ENCODE assay signal across 20 cellular contexts in the genomic region with DNA sequence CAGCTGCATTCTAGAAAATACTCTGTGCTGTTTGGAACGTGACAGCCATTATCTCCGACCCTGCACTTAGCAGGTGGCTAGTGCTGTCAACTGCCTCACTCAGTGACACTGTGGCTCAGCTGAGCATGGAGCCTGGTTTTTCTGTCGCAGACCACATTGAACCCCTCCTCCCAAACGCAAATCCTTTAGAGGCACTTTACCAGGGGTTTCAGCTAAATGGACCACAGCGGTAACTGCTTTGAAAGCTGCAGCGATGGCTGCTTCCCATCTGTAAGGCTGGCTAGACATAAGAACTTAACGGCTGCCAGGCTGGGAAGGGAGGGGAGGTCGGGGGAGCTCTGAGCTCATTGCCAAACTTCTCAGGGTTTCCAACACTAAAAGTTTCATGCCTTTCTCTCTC.
"Had no signal": no experiment of that assay in that cellular context is flagged by ENCODE, and none has a peak within 500 bp of the region (broad histone marks: within the 10 kb centered on the region; RNA-seq: fewer than 3 reads in every experiment).

No MANE protein-coding gene starts in this region.

- H3K36me3 ChIP-seq: ascending aorta, right lobe of liver, WERI-Rb-1 had no signal

- H3K4me2 ChIP-seq: hepatocyte had no signal

- H3K4me3 ChIP-seq: ascending aorta, hepatocyte, lung, psoas muscle, right lobe of liver had no signal

- DNase-seq: activated CD4-positive, alpha-beta T cell treated with anti-CD3 and anti-CD28 coated beads, Interleukin-2, amount 50 U/mL, for 4 hours; activated effector memory CD4-positive, alpha-beta T cell treated with anti-CD3 and anti-CD28 coated beads, Interleukin-2, amount 50 U/mL, for 16 hours; activated naive CD4-positive, alpha-beta T cell treated with anti-CD3 and anti-CD28 coated beads, Interleukin-2, amount 50 U/mL, for 16 hours; activated T-cell treated with anti-CD3 and anti-CD28 coated beads, Interleukin-2, amount 50 U/mL, for 72 hours; effector memory CD8-positive, alpha-beta T cell; foreskin fibroblast; left cardiac atrium; psoas muscle; right lobe of liver; small intestine; stimulated activated CD4-positive, alpha-beta T cell treated with anti-CD3 and anti-CD28 coated beads, Interleukin-15, amount 100 ng/mL, for 24 hours; stimulated activated CD4-positive, alpha-beta T cell treated with anti-CD3 and anti-CD28 coated beads, Interleukin-2, amount 100 ng/mL, for 48 hours; stimulated activated naive CD8-positive, alpha-beta T cell treated with anti-CD3 and anti-CD28 coated beads, Interleukin-15, amount 100 ng/mL, for 72 hours; T-helper 17 cell; trophoblast cell; WERI-Rb-1 had no signal

- H3K27me3 ChIP-seq: ascending aorta, hepatocyte, right lobe of liver had no signal

- H3K27ac ChIP-seq: ascending aorta, epithelial cell of prostate, hepatocyte, psoas muscle, right lobe of liver, WERI-Rb-1 had no signal

- H3K9me3 ChIP-seq: ascending aorta, psoas muscle, right lobe of liver had no signal

- H3K4me1 ChIP-seq: ascending aorta, psoas muscle, right lobe of liver had no signal

- H2AFZ ChIP-seq: hepatocyte had no signal
